ENCODE assay signal across 16 cellular contexts in genomic region chr5:128349044-128349629, GRCh38.
DNase-seq lines count a peak whose midpoint lies in the region; ATAC-seq and TF ChIP-seq lines count a peak whose summit lies in the region.
"Had no signal": no experiment of that assay in that cellular context is flagged by ENCODE, and none has a peak within 500 bp of the region (broad histone marks: within the 10 kb centered on the region; RNA-seq: fewer than 3 reads in every experiment).

No MANE protein-coding gene starts in this region.

- no peak for DNase-seq in GM23338 (ENCODE audit: low spot score)
- peak; percentile 57 for DNase-seq in NCI-H187 treated with DMSO at 0.1 percent for 48 hours (lab: John Stamatoyannopoulos, UW)
- peak; percentile 41 to 70 for DNase-seq in SJCRH30
- peak; percentile 14 for DNase-seq in mesenchymal stem cell
- no peak for DNase-seq in MM.1S
- DNase-seq in middle frontal gyrus (ENCODE audit: extremely low spot score, low spot score): no peak
- no peak for DNase-seq in AML-193 (lab: John Stamatoyannopoulos, UW)
- DNase-seq: activated naive CD4-positive, alpha-beta T cell treated with anti-CD3 and anti-CD28 coated beads, Interleukin-2, amount 50 U/mL, for 16 hours; CD8-positive, alpha-beta T cell; mesendoderm; NCI-H446; sigmoid colon; SW 1271; upper lobe of left lung had no signal

- H3K79me1 ChIP-seq in mesenchymal stem cell (replicated peaks; ENCODE audit: low read length, poor library complexity, severe bottlenecking): no peaks in the 10 kb centered on the region

- no peak overlapping the region for H4K91ac ChIP-seq in mesenchymal stem cell (ENCODE audit: low read length)

- no peak overlapping the region for H3K14ac ChIP-seq in mesenchymal stem cell (ENCODE audit: low read length in 2 of 2)

- H3K4me1 Mint-ChIP-seq in GM23338: peaks cover 6% of the 10 kb centered on the region; the same call in 2 of the 3 replicates

- no peaks in the 10 kb centered on the region for H3F3A ChIP-seq in GM23338 (replicated peaks; ENCODE audit: low read depth)
- H3F3A ChIP-seq in MM.1S (ENCODE audit: insufficient read depth, low read length): no peaks in the 10 kb centered on the region

- 70% methylated on average over 7 of the region's 8 CpGs for WGBS in mesenchymal stem cell

- no peak overlapping the region for H2BK15ac ChIP-seq in mesenchymal stem cell (ENCODE audit: low read depth, poor library complexity, severe bottlenecking)

- no peak overlapping the region for H2BK120ac ChIP-seq in mesenchymal stem cell (ENCODE audit: low read depth, low read length)

- H3K36me3 Mint-ChIP-seq in GM23338 (ENCODE audit: low read depth): peaks cover 13% of the 10 kb centered on the region; the same call in 2 of the 3 replicates
- H3K36me3 Mint-ChIP-seq: CD8-positive, alpha-beta T cell had no signal

- H3K4me2 ChIP-seq in GM23338 (no peak overlapping the region), mesenchymal stem cell (ENCODE audit: low read length, poor library complexity, severe bottlenecking) (no peak overlapping the region), MM.1S (ENCODE audit: low read depth, low read length) (no peak overlapping the region)

- H3K9me2 ChIP-seq in GM23338 (ENCODE audit: insufficient read depth) (no peaks in the 10 kb centered on the region), MM.1S (replicated peaks; ENCODE audit: insufficient read depth, low read length) (no peaks in the 10 kb centered on the region)

- no peak overlapping the region for H2BK5ac ChIP-seq in mesenchymal stem cell (ENCODE audit: low read depth, low read length, poor library complexity, severe bottlenecking)

- no peaks in the 10 kb centered on the region for H3K36me3 ChIP-seq in GM23338 (ENCODE audit: insufficient read depth)
- peaks cover 11% of the 10 kb centered on the region for H3K36me3 ChIP-seq in SJCRH30
- peaks cover 7 to 49% of the 10 kb centered on the region in 2 experiments for H3K36me3 ChIP-seq in mesenchymal stem cell (ENCODE audit: control insufficient read depth in 1 of 2, insufficient read depth in 2 of 2, low read depth in 1 of 2, low read length in 2 of 2)
- no peaks in the 10 kb centered on the region for H3K36me3 ChIP-seq in MM.1S (replicated peaks; ENCODE audit: insufficient read depth, low read length)
- H3K36me3 ChIP-seq: sigmoid colon, upper lobe of left lung had no signal

- ATAC-seq in GM23338 (no peak), HG02973 (IDR thresholded peaks at IDR 0.05; ENCODE audit: unreplicated experiment) (no peak)
- ATAC-seq: CD8-positive, alpha-beta T cell had no signal

- no peaks in the 10 kb centered on the region for H4K20me1 ChIP-seq in GM23338 (replicated peaks; ENCODE audit: insufficient read depth)
- no peaks in the 10 kb centered on the region for H4K20me1 ChIP-seq in MM.1S (ENCODE audit: insufficient read depth, low read length)

- H2AFZ ChIP-seq in GM23338: no peak overlapping the region
- H2AFZ ChIP-seq in mesenchymal stem cell (ENCODE audit: low read depth, low read length): no peak overlapping the region
- no peak overlapping the region for H2AFZ ChIP-seq in MM.1S (ENCODE audit: low read length)

- H3K18ac ChIP-seq in mesenchymal stem cell (ENCODE audit: low read depth in 1 of 2, low read length in 2 of 2): no peak overlapping the region

- H3K27me3 ChIP-seq in GM23338 (ENCODE audit: insufficient read depth): no peaks in the 10 kb centered on the region
- H3K27me3 ChIP-seq in SJCRH30: no peaks in the 10 kb centered on the region
- H3K27me3 ChIP-seq in mesenchymal stem cell (ENCODE audit: control insufficient read depth in 1 of 2, insufficient read depth in 1 of 2, low read length in 2 of 2): no peaks in the 10 kb centered on the region
- no peaks in the 10 kb centered on the region for H3K27me3 ChIP-seq in MM.1S (replicated peaks; ENCODE audit: insufficient read depth, low read length)
- H3K27me3 ChIP-seq: heart left ventricle, sigmoid colon, upper lobe of left lung had no signal

- TF ChIP-seq CTCF in GM23338 (conservative IDR thresholded peaks at IDR 0.05; ENCODE audit: low read depth in 2 of 2) (no peak), MM.1S (IDR thresholded peaks at IDR 0.05; ENCODE audit: low read length) (no peak)

- H3K9me3 ChIP-seq in SJCRH30 (replicated peaks): no peaks in the 10 kb centered on the region
- H3K9me3 ChIP-seq in mesenchymal stem cell (ENCODE audit: control insufficient read depth, low read length): no peaks in the 10 kb centered on the region
- no peaks in the 10 kb centered on the region for H3K9me3 ChIP-seq in MM.1S (replicated peaks; ENCODE audit: insufficient read depth, low read length)
- H3K9me3 ChIP-seq: heart left ventricle, sigmoid colon, upper lobe of left lung had no signal

- H3K9ac ChIP-seq in mesenchymal stem cell (ENCODE audit: low read length) (no peak overlapping the region), MM.1S (ENCODE audit: low read length) (no peak overlapping the region)

- H4K8ac ChIP-seq in mesenchymal stem cell (ENCODE audit: low read length): no peak overlapping the region

- H3K27ac ChIP-seq in GM23338 (ENCODE audit: low read depth) (no peak overlapping the region), SJCRH30 (no peak overlapping the region), mesenchymal stem cell (ENCODE audit: low read length, poor library complexity, severe bottlenecking) (no peak overlapping the region), MM.1S (ENCODE audit: low read length) (no peak overlapping the region)
- H3K27ac ChIP-seq: heart left ventricle, sigmoid colon, upper lobe of left lung had no signal

- H3K79me2 ChIP-seq in GM23338 (replicated peaks; ENCODE audit: insufficient read depth): no peaks in the 10 kb centered on the region
- H3K79me2 ChIP-seq in MM.1S (ENCODE audit: low read length): no peaks in the 10 kb centered on the region

- H2AK5ac ChIP-seq in mesenchymal stem cell (ENCODE audit: low read length, severe bottlenecking): no peak overlapping the region

- H3K9me3 Mint-ChIP-seq in GM23338: no peaks in the 10 kb centered on the region
- H3K9me3 Mint-ChIP-seq: CD8-positive, alpha-beta T cell had no signal

- H3K4me1 ChIP-seq in GM23338 (ENCODE audit: insufficient read depth) (no peaks in the 10 kb centered on the region; the same call in 1 of the 2 replicates), SJCRH30 (peaks cover 8% of the 10 kb centered on the region), mesenchymal stem cell (ENCODE audit: control insufficient read depth, insufficient read depth, low read depth, low read length) (no peaks in the 10 kb centered on the region), MM.1S (ENCODE audit: low read length) (no peaks in the 10 kb centered on the region)
- H3K4me1 ChIP-seq: upper lobe of left lung had no signal

- no peak overlapping the region for H3K4me3 ChIP-seq in GM23338
- H3K4me3 ChIP-seq in SJCRH30: no peak overlapping the region
- H3K4me3 ChIP-seq in mesenchymal stem cell (ENCODE audit: insufficient read depth in 1 of 2, low read depth in 1 of 2, low read length in 2 of 2): no peak overlapping the region
- no peak overlapping the region for H3K4me3 ChIP-seq in MM.1S (ENCODE audit: low read length)
- H3K4me3 ChIP-seq: heart left ventricle, sigmoid colon, upper lobe of left lung had no signal

- H3K4me3 Mint-ChIP-seq in GM23338: no peak overlapping the region
- H3K4me3 Mint-ChIP-seq: CD8-positive, alpha-beta T cell had no signal

- H2BK12ac ChIP-seq in mesenchymal stem cell (ENCODE audit: low read length in 2 of 2): no peak overlapping the region

- peak overlapping the region; percentile 29; the same call in 1 of the 2 replicates for H3K27ac Mint-ChIP-seq in GM23338
- H3K27ac Mint-ChIP-seq: CD8-positive, alpha-beta T cell had no signal

- no peak overlapping the region for H3K4ac ChIP-seq in mesenchymal stem cell (ENCODE audit: low read depth in 1 of 2, low read length in 2 of 2)

- no peak overlapping the region for H3K23ac ChIP-seq in mesenchymal stem cell (ENCODE audit: low read length in 2 of 2)

- no peaks in the 10 kb centered on the region for H3K27me3 Mint-ChIP-seq in GM23338 (ENCODE audit: insufficient read depth, low read depth, poor library complexity)

TF ChIP-seq in GM23338, 12 proteins besides CTCF, POLR2A, EP300 and RAD21 (continues in another document):
- no peak for TF ChIP-seq EZH2phosphoT487 (IDR thresholded peaks at IDR 0.05; ENCODE audit: unreplicated experiment)
- no peak for TF ChIP-seq EZH2 (IDR thresholded peaks at IDR 0.05; ENCODE audit: low read depth, unreplicated experiment)
- TF ChIP-seq ETS1 (IDR thresholded peaks at IDR 0.05): no peak
- no peak for TF ChIP-seq CREB1 (CRISPR knock-in tag; IDR thresholded peaks at IDR 0.05; ENCODE audit: low read depth)
- no peak for TF ChIP-seq NANOG (IDR thresholded peaks at IDR 0.05; ENCODE audit: borderline replicate concordance)
- TF ChIP-seq ZNF331 (CRISPR knock-in tag; IDR thresholded peaks at IDR 0.05; ENCODE audit: low read depth): no peak
- no peak for TF ChIP-seq JUNB (IDR thresholded peaks at IDR 0.05; ENCODE audit: unreplicated experiment)

Comparison
In these comparisons a context has a peak if more than half of its experiments do, and no peak if none do; other contexts are left out.
1. DNase-seq: peak in NCI-H187 treated with DMSO at 0.1 percent for 48 hours (single experiment), SJCRH30 (2 of 2) and mesenchymal stem cell (single experiment); none in GM23338 (single experiment), MM.1S (single experiment), middle frontal gyrus (single experiment) and AML-193 (0 of 2).